1 cellular context compared by ENCODE assay signal in genomic region chr21:29002442-29003144, GRCh38.
A peak's percentile ranks its signal among the peaks of the same experiment; 100 is the strongest.
TF ChIP-seq lines count a peak whose summit lies in the region.

No MANE protein-coding gene starts in this region.

TF ChIP-seq in HepG2, 621 proteins besides CTCF, POLR2A, EP300 and RAD21 (continued from another document and continues in another):
- TF ChIP-seq TCF7L2 (IDR thresholded peaks at IDR 0.05; ENCODE audit: low read depth, low read length) (no peak), ZNF276 (CRISPR knock-in tag; IDR thresholded peaks at IDR 0.05; ENCODE audit: low read depth) (no peak), TSC22D2 (CRISPR knock-in tag; IDR thresholded peaks at IDR 0.05; ENCODE audit: borderline replicate concordance) (peak; percentile 46; the same call in 1 of the 2 replicates), ATF7-NPFF (CRISPR knock-in tag; IDR thresholded peaks at IDR 0.05; ENCODE audit: low read depth) (peak; percentile 76), RFX5 (IDR thresholded peaks at IDR 0.05; ENCODE audit: low read depth, low read length) (no peak), PAWR (CRISPR knock-in tag; IDR thresholded peaks at IDR 0.05; ENCODE audit: borderline replicate concordance) (no peak), ATF6 (CRISPR knock-in tag; conservative IDR thresholded peaks at IDR 0.05) (peak; percentile 82; the same call in 1 of the 2 replicates), THAP9 (CRISPR knock-in tag; IDR thresholded peaks at IDR 0.05; ENCODE audit: borderline replicate concordance) (peak; percentile 75; the same call in 1 of the 2 replicates), SAFB2 (CRISPR knock-in tag; IDR thresholded peaks at IDR 0.05; ENCODE audit: borderline replicate concordance, low read depth) (0 out of 2 replicates have a peak, but pooled peaks have one; percentile 27), ETS1 (CRISPR knock-in tag; IDR thresholded peaks at IDR 0.05) (no peak), MYPOP (CRISPR knock-in tag; IDR thresholded peaks at IDR 0.05) (peak; percentile 68; the same call in 1 of the 2 replicates), SALL2 (CRISPR knock-in tag; IDR thresholded peaks at IDR 0.05) (peak; percentile 72; the same call in 1 of the 2 replicates), ZNF281 (CRISPR knock-in tag; IDR thresholded peaks at IDR 0.05; ENCODE audit: borderline replicate concordance) (0 out of 2 replicates have a peak, but pooled peaks have one; percentile 19), LBX2 (CRISPR knock-in tag; IDR thresholded peaks at IDR 0.05; ENCODE audit: borderline replicate concordance) (no peak; the same call in 1 of the 2 replicates), NBN (conservative IDR thresholded peaks at IDR 0.05) (no peak), PHB2 (IDR thresholded peaks at IDR 0.05; ENCODE audit: partially characterized antibody) (no peak), ZNF275 (CRISPR knock-in tag; IDR thresholded peaks at IDR 0.05; ENCODE audit: borderline replicate concordance) (no peak), MLXIP (CRISPR knock-in tag; IDR thresholded peaks at IDR 0.05; ENCODE audit: borderline replicate concordance) (0 out of 2 replicates have a peak, but pooled peaks have one; percentile 31), ZMYM3 (CRISPR knock-in tag; IDR thresholded peaks at IDR 0.05) (no peak; the same call in 1 of the 2 replicates), SRSF9 (IDR thresholded peaks at IDR 0.05; ENCODE audit: borderline replicate concordance, insufficient read depth, low read depth, low read length, poor library complexity, severe bottlenecking) (no peak), ZNF503 (CRISPR knock-in tag; IDR thresholded peaks at IDR 0.05) (no peak), ZNF546 (CRISPR knock-in tag; conservative IDR thresholded peaks at IDR 0.05) (peak; percentile 63; the same call in 1 of the 2 replicates), CBX1 (IDR thresholded peaks at IDR 0.05; ENCODE audit: low read depth) (peak; percentile 68), SCMH1 (CRISPR knock-in tag; IDR thresholded peaks at IDR 0.05; ENCODE audit: borderline replicate concordance) (no peak), PBX3 (CRISPR knock-in tag; IDR thresholded peaks at IDR 0.05; ENCODE audit: borderline replicate concordance) (0 out of 2 replicates have a peak, but pooled peaks have one; percentile 44), CENPBD1 (CRISPR knock-in tag; IDR thresholded peaks at IDR 0.05; ENCODE audit: borderline replicate concordance, low read depth) (0 out of 2 replicates have a peak, but pooled peaks have one; percentile 60), ZNF816 (CRISPR knock-in tag; IDR thresholded peaks at IDR 0.05; ENCODE audit: borderline replicate concordance) (no peak), ATAD3A (CRISPR knock-in tag; IDR thresholded peaks at IDR 0.05) (no peak), EEA1 (CRISPR knock-in tag; IDR thresholded peaks at IDR 0.05; ENCODE audit: borderline replicate concordance) (peak; percentile 53; the same call in 1 of the 2 replicates), FOXA3 (CRISPR knock-in tag; IDR thresholded peaks at IDR 0.05) (peak; percentile 58; the same call in 1 of the 2 replicates)
